In the genomic region with DNA sequence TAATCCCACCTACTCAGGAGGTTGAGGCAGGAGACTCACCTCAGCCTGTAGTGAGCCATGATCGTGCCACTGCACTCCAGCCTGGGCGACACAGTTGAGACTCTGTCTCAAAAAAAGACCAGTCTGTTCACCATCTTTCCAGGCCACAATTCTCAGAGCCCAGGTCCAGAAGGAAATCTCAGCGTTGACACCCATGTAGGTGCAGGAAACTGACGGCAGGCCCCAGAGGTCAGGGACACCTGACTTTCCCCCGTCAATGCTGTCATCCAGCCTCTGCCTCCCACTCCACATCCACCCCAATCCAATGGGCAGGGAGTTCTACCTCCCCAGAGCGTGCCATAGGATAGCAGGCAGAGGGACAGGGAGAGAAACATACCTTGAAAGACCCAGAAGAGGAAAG, we compare ENCODE assay signal across 27 cellular contexts. TPM values are rescaled to one million over a fixed set of nuclear protein-coding genes. Genes with fewer than 3 reads are reported as not detected.
DNase-seq lines count a peak whose midpoint lies in the region; ATAC-seq and TF ChIP-seq lines count a peak whose summit lies in the region.
"Had no signal": no experiment of that assay in that cellular context is flagged by ENCODE, and none has a peak within 500 bp of the region (broad histone marks: within the 10 kb centered on the region; RNA-seq: fewer than 3 reads in every experiment).

No MANE protein-coding gene starts in this region.

- no peak overlapping the region for H3K4me3 ChIP-seq in Caco-2 (ENCODE audit: low read depth, low read length)
- no peak overlapping the region for H3K4me3 ChIP-seq in A673 (ENCODE audit: low read depth, low read length, poor library complexity, severe bottlenecking)

- BruUV-seq in Caco-2 (replicated peaks; lab: Mats Ljungman, UMichigan): no TSS peak
- no TSS peak for BruUV-seq in A673 (replicated peaks; lab: Mats Ljungman, UMichigan)

- H3K27ac ChIP-seq in A673 (ENCODE audit: low read depth, low read length, poor library complexity, severe bottlenecking): no peak overlapping the region

- peak overlapping the region; percentile 24 for H3K4me3 Mint-ChIP-seq in activated CD4-positive, alpha-beta T cell treated with anti-CD3 and anti-CD28 coated beads, Interleukin-2, amount 10 ng/mL, durations not matched to agents 24 days and 14 days
- peak overlapping the region; percentile 60 for H3K4me3 Mint-ChIP-seq in Caco-2 (ENCODE audit: unreplicated experiment)
- H3K4me3 Mint-ChIP-seq in activated naive CD8-positive, alpha-beta T cell treated with anti-CD3 and anti-CD28 coated beads for 36 hours: peak overlapping the region; percentile 8
- H3K4me3 Mint-ChIP-seq in nephron: peak overlapping the region; percentile 54 to 73 (median 58)

- CTCF ChIA-PET in Caco-2 (lab: Charles Lee) (no interaction called here), A673 (lab: Charles Lee) (no interaction called here)

- H3K27me3 ChIP-seq in Caco-2 (replicated peaks; ENCODE audit: control insufficient read depth, insufficient read depth, low read length) (no peaks in the 10 kb centered on the region), A673 (replicated peaks; ENCODE audit: insufficient read depth, low read depth, low read length, poor library complexity) (no peaks in the 10 kb centered on the region)
- H3K27me3 ChIP-seq: ascending aorta, tibial nerve had no signal

- peaks cover 4% of the 10 kb centered on the region for H3K36me3 ChIP-seq in Caco-2 (ENCODE audit: control insufficient read depth, insufficient read depth, low read length)
- H3K36me3 ChIP-seq in A673 (ENCODE audit: insufficient read depth, low read length, poor library complexity, severe bottlenecking): peaks cover 9% of the 10 kb centered on the region

- TF ChIP-seq CTCF in Caco-2 (IDR thresholded peaks at IDR 0.05; ENCODE audit: insufficient read depth in 1 of 2, low read depth in 1 of 2, low read length in 1 of 2, severe bottlenecking in 1 of 2, unreplicated experiment in 1 of 2): no peak
- TF ChIP-seq CTCF in nephron (IDR thresholded peaks at IDR 0.05; ENCODE audit: unreplicated experiment in 3 of 3): no peak
- TF ChIP-seq CTCF in A673 (conservative IDR thresholded peaks at IDR 0.05; ENCODE audit: low read depth, low read length): no peak

- no peak for ATAC-seq in HG03439 (IDR thresholded peaks at IDR 0.05; ENCODE audit: unreplicated experiment)
- ATAC-seq: activated CD8-positive, alpha-beta memory T cell treated with anti-CD3 and anti-CD28 coated beads, Interleukin-2, amount 10 ng/mL, durations not matched to agents 7 days and 5 days; stimulated activated naive CD8-positive, alpha-beta T cell treated with anti-CD3 and anti-CD28 coated beads, Interleukin-15, amount 100 ng/mL, for 72 hours had no signal

- H3K4me1 Mint-ChIP-seq in activated CD4-positive, alpha-beta T cell treated with anti-CD3 and anti-CD28 coated beads, Interleukin-2, amount 10 ng/mL, durations not matched to agents 24 days and 14 days: peaks cover 38% of the 10 kb centered on the region
- H3K4me1 Mint-ChIP-seq in Caco-2 (ENCODE audit: low read depth, unreplicated experiment) (peaks cover 20% of the 10 kb centered on the region), nephron (peaks cover 6% of the 10 kb centered on the region)
- H3K4me1 Mint-ChIP-seq in activated naive CD8-positive, alpha-beta T cell treated with anti-CD3 and anti-CD28 coated beads for 36 hours: peaks cover 34% of the 10 kb centered on the region

- H3K4me1 ChIP-seq in Caco-2 (peaks cover 23% of the 10 kb centered on the region), A673 (ENCODE audit: insufficient read depth, low read length, poor library complexity, severe bottlenecking) (peaks cover 16% of the 10 kb centered on the region)

- H3K27ac Mint-ChIP-seq in activated CD4-positive, alpha-beta T cell treated with anti-CD3 and anti-CD28 coated beads, Interleukin-2, amount 10 ng/mL, durations not matched to agents 24 days and 14 days: no peak overlapping the region
- peak overlapping the region; percentile 63 for H3K27ac Mint-ChIP-seq in Caco-2 (ENCODE audit: unreplicated experiment)
- no peak overlapping the region for H3K27ac Mint-ChIP-seq in activated naive CD8-positive, alpha-beta T cell treated with anti-CD3 and anti-CD28 coated beads for 36 hours
- no peak overlapping the region for H3K27ac Mint-ChIP-seq in nephron
- H3K27ac Mint-ChIP-seq: activated CD8-positive, alpha-beta memory T cell treated with anti-CD3 and anti-CD28 coated beads, Interleukin-2, amount 10 ng/mL, durations not matched to agents 7 days and 5 days had no signal

- H3K9me3 ChIP-seq in Caco-2: no peaks in the 10 kb centered on the region
- H3K9me3 ChIP-seq in A673 (ENCODE audit: low read depth, low read length, poor library complexity, severe bottlenecking): no peaks in the 10 kb centered on the region
- H3K9me3 ChIP-seq: ascending aorta, spleen, tibial nerve had no signal

- intact Hi-C loops in activated CD4-positive, alpha-beta T cell treated with anti-CD3 and anti-CD28 coated beads, Interleukin-2, amount 10 ng/mL, durations not matched to agents 24 days and 14 days (cut with micrococcal nuclease): loop anchor here (10.0 kb wide), 1 partner anchor 1606 kb away; no protein-coding TSS in a partner anchor
- intact Hi-C loops in Caco-2 (cut with micrococcal nuclease; ENCODE audit: unreplicated experiment): no loop called here
- intact Hi-C loops in A673 (cut with micrococcal nuclease; ENCODE audit: unreplicated experiment): no loop called here

- no peaks in the 10 kb centered on the region for H3K27me3 Mint-ChIP-seq in activated CD4-positive, alpha-beta T cell treated with anti-CD3 and anti-CD28 coated beads, Interleukin-2, amount 10 ng/mL, durations not matched to agents 24 days and 14 days
- H3K27me3 Mint-ChIP-seq in Caco-2 (ENCODE audit: insufficient read depth, unreplicated experiment) (no peaks in the 10 kb centered on the region), nephron (ENCODE audit: low read depth) (peaks cover 8% of the 10 kb centered on the region)
- H3K27me3 Mint-ChIP-seq in activated naive CD8-positive, alpha-beta T cell treated with anti-CD3 and anti-CD28 coated beads for 36 hours: no peaks in the 10 kb centered on the region

- no peaks in the 10 kb centered on the region for H3K9me3 Mint-ChIP-seq in activated CD4-positive, alpha-beta T cell treated with anti-CD3 and anti-CD28 coated beads, Interleukin-2, amount 10 ng/mL, durations not matched to agents 24 days and 14 days
- H3K9me3 Mint-ChIP-seq in Caco-2 (ENCODE audit: unreplicated experiment): no peaks in the 10 kb centered on the region
- H3K9me3 Mint-ChIP-seq in activated naive CD8-positive, alpha-beta T cell treated with anti-CD3 and anti-CD28 coated beads for 36 hours: no peaks in the 10 kb centered on the region
- H3K9me3 Mint-ChIP-seq in nephron: no peaks in the 10 kb centered on the region
- H3K9me3 Mint-ChIP-seq: CD8-positive, alpha-beta memory T cell; stimulated activated naive CD8-positive, alpha-beta T cell treated with anti-CD3 and anti-CD28 coated beads, Interleukin-15, amount 100 ng/mL, for 72 hours had no signal

- POLR2A ChIA-PET in Caco-2 (lab: Charles Lee) (no interaction called here), A673 (lab: Charles Lee; ENCODE audit: low non-redundant PET) (no interaction called here)

- H3K36me3 Mint-ChIP-seq in activated CD4-positive, alpha-beta T cell treated with anti-CD3 and anti-CD28 coated beads, Interleukin-2, amount 10 ng/mL, durations not matched to agents 24 days and 14 days (ENCODE audit: low read depth): peaks cover 21% of the 10 kb centered on the region
- H3K36me3 Mint-ChIP-seq in Caco-2 (ENCODE audit: insufficient read depth, unreplicated experiment): peaks cover 53% of the 10 kb centered on the region
- H3K36me3 Mint-ChIP-seq in activated naive CD8-positive, alpha-beta T cell treated with anti-CD3 and anti-CD28 coated beads for 36 hours: peaks cover 8% of the 10 kb centered on the region
- peaks cover 20% of the 10 kb centered on the region for H3K36me3 Mint-ChIP-seq in nephron (ENCODE audit: low read depth)

- no peak for DNase-seq in activated CD4-positive, alpha-beta T cell treated with anti-CD3 and anti-CD28 coated beads, Interleukin-2, amount 10 ng/mL, durations not matched to agents 24 days and 14 days
- no peak for DNase-seq in activated CD4-positive, alpha-beta T cell treated with anti-CD3 and anti-CD28 coated beads for 1 hour
- DNase-seq in Caco-2: no peak
- DNase-seq in activated naive CD8-positive, alpha-beta T cell treated with anti-CD3 and anti-CD28 coated beads for 36 hours: no peak
- DNase-seq in activated gamma-delta T cell (lab: John Stamatoyannopoulos, UW): no peak
- no peak for DNase-seq in A673 (ENCODE audit: low spot score)
- DNase-seq: 8988T; activated CD8-positive, alpha-beta memory T cell treated with anti-CD3 and anti-CD28 coated beads, Interleukin-2, amount 10 ng/mL, durations not matched to agents 7 days and 5 days; AML-193; cerebellar nuclear complex; DMS53; effector CD4-positive, alpha-beta T cell; foreskin melanocyte; GDM1; hippocampal formation; NCI-H1694; NCI-H2171 treated with DMSO at 0.1 percent for 48 hours; NCI-H526; spleen; stimulated activated CD4-positive, alpha-beta T cell treated with anti-CD3 and anti-CD28 coated beads, Interleukin-4, amount 100 ng/mL, for 1 hour; stimulated activated naive CD8-positive, alpha-beta T cell treated with anti-CD3 and anti-CD28 coated beads, Interleukin-15, amount 100 ng/mL, for 72 hours; T1000 had no signal

RNA-seq across cellular contexts. Expression of a gene that starts 5.9 kb away (rescaled TPM):
- 244 and 248 TPM in 2 replicates for total RNA-seq in activated CD4-positive, alpha-beta T cell treated with anti-CD3 and anti-CD28 coated beads, Interleukin-2, amount 10 ng/mL, durations not matched to agents 24 days and 14 days
- total RNA-seq in Caco-2 (2022) (113 and 120 TPM in 2 replicates), A673 (2021) (88.6 and 92.6 TPM in 2 replicates)
- total RNA-seq in activated naive CD8-positive, alpha-beta T cell treated with anti-CD3 and anti-CD28 coated beads for 36 hours: 100 to 1,000 TPM; 211 to 219 TPM

RNA-seq across cellular contexts. Expression of a gene that starts 28.7 kb away (rescaled TPM):
- 114 and 124 TPM in 2 replicates for total RNA-seq in activated CD4-positive, alpha-beta T cell treated with anti-CD3 and anti-CD28 coated beads, Interleukin-2, amount 10 ng/mL, durations not matched to agents 24 days and 14 days
- total RNA-seq in Caco-2 (2022) (83.3 and 88.6 TPM in 2 replicates), A673 (2021) (94.2 and 101 TPM in 2 replicates)
- total RNA-seq in activated naive CD8-positive, alpha-beta T cell treated with anti-CD3 and anti-CD28 coated beads for 36 hours: 10 to 100 TPM; 52.0 to 55.7 TPM

RNA-seq across cellular contexts. Expression of a gene that starts 42.9 kb away (rescaled TPM):
- 7.1 and 8.1 TPM in 2 replicates for total RNA-seq in activated CD4-positive, alpha-beta T cell treated with anti-CD3 and anti-CD28 coated beads, Interleukin-2, amount 10 ng/mL, durations not matched to agents 24 days and 14 days
- total RNA-seq in Caco-2 (2022) (81.2 and 89.6 TPM in 2 replicates), A673 (2021) (5.5 and 7.8 TPM in 2 replicates)
- 1 to 10 TPM; 4.6 to 4.7 TPM for total RNA-seq in activated naive CD8-positive, alpha-beta T cell treated with anti-CD3 and anti-CD28 coated beads for 36 hours

Comparison
In these comparisons a context has a peak if more than half of its experiments do, and no peak if none do; other contexts are left out.
1. H3K4me3 Mint-ChIP-seq: peak in every context shown above with its lines; median percentile 60 in Caco-2; 58 in nephron; 24 in activated CD4-positive, alpha-beta T cell treated with anti-CD3 and anti-CD28 coated beads, Interleukin-2, amount 10 ng/mL, durations not matched to agents 24 days and 14 days; 8 in activated naive CD8-positive, alpha-beta T cell treated with anti-CD3 and anti-CD28 coated beads for 36 hours.